ENCODE assay signal across 8 cellular contexts in genomic region chr1:145961109-145961424, GRCh38. TPM values are rescaled to one million over a fixed set of nuclear protein-coding genes. Genes with fewer than 3 reads are reported as not detected.
DNase-seq lines count a peak whose midpoint lies in the region; ATAC-seq and TF ChIP-seq lines count a peak whose summit lies in the region.

No MANE protein-coding gene starts in this region.

- H3K27me3 ChIP-seq in GM06990 (replicated peaks; ENCODE audit: control insufficient read depth, insufficient read depth, low read length), result no peaks in the 10 kb centered on the region

- no peaks in the 10 kb centered on the region for H3K27me3 Mint-ChIP-seq in T-cell
- peaks cover 72% of the 10 kb centered on the region for H3K27me3 Mint-ChIP-seq in progenitor cell of endocrine pancreas

- H3K4me3 Mint-ChIP-seq in T-cell (peak overlapping the region; percentile 88 to 93 (median 92)), progenitor cell of endocrine pancreas (ENCODE audit: low read depth) (peak overlapping the region; percentile 83)

- H3K27ac Mint-ChIP-seq in T-cell, result peak overlapping the region; percentile 87 to 95
- no peak overlapping the region for H3K27ac Mint-ChIP-seq in progenitor cell of endocrine pancreas

- no peaks in the 10 kb centered on the region for H3K9me3 Mint-ChIP-seq in T-cell
- no peaks in the 10 kb centered on the region for H3K9me3 Mint-ChIP-seq in progenitor cell of endocrine pancreas (ENCODE audit: low read depth)

- no peaks in the 10 kb centered on the region for H3K36me3 ChIP-seq in GM06990 (ENCODE audit: control insufficient read depth, insufficient read depth, low read length)

- POLR2A ChIA-PET in T-cell (lab: Charles Lee), result interaction anchor here in 1 of 2 donors (2.0 kb wide), 1 partner anchor 34 kb away, joined by 4 read pairs; the partner anchor contains the start of gene RBM8A

- peaks cover 61 to 81% (median 72%) of the 10 kb centered on the region in 3 donors for H3K4me1 Mint-ChIP-seq in T-cell
- peaks cover 29% of the 10 kb centered on the region for H3K4me1 Mint-ChIP-seq in progenitor cell of endocrine pancreas (ENCODE audit: low read depth)

- H3K36me3 Mint-ChIP-seq in T-cell, result no peaks in the 10 kb centered on the region
- no peaks in the 10 kb centered on the region for H3K36me3 Mint-ChIP-seq in progenitor cell of endocrine pancreas (ENCODE audit: insufficient read depth)

- TF ChIP-seq CTCF in GM06990 (IDR thresholded peaks at IDR 0.05; ENCODE audit: insufficient read depth, low read length, poor library complexity, severe bottlenecking) (no peak), fibroblast of mammary gland (conservative IDR thresholded peaks at IDR 0.05; ENCODE audit: control insufficient read depth, insufficient read depth, low read depth, low read length) (no peak), progenitor cell of endocrine pancreas (IDR thresholded peaks at IDR 0.05; ENCODE audit: unreplicated experiment) (no peak)

- CTCF ChIA-PET in T-cell (lab: Charles Lee), result interaction anchor here in 1 of 2 donors (0.6 kb wide), 1 partner anchor 38 kb away, joined by 3 read pairs; no protein-coding TSS in a partner anchor

- H3K4me3 ChIP-seq in GM06990 (replicated peaks; ENCODE audit: low read depth, low read length) (peak overlapping the region; percentile 58), fibroblast of mammary gland (ENCODE audit: control insufficient read depth, low read depth, low read length) (peak overlapping the region; percentile 85)

- DNase-seq in GM06990 (ENCODE audit: extremely low read depth, insufficient read length), result no peak
- no peak for DNase-seq in T-cell
- DNase-seq in fibroblast of mammary gland (ENCODE audit: low read depth), result no peak
- no peak for DNase-seq in progenitor cell of endocrine pancreas (ENCODE audit: low spot score, unreplicated experiment)
- no peak for DNase-seq in NK-92 (lab: John Stamatoyannopoulos, UW; ENCODE audit: unreplicated experiment)
- DNase-seq in HT-29 (ENCODE audit: low spot score), result no peak
- no peak for DNase-seq in SW480 (ENCODE audit: low spot score)

- ATAC-seq in T-cell (replicated peaks in 1 of 4) (no peak), HG02840 (IDR thresholded peaks at IDR 0.05; ENCODE audit: low FRiP score, unreplicated experiment) (no peak)

RNA-seq across cellular contexts. Expression of gene LIX1L, which starts 3.2 kb away (rescaled TPM):
- total RNA-seq in T-cell (10 to 100 TPM; 43.4 to 74.4 (median 64.2) TPM), progenitor cell of endocrine pancreas (4.2 and 4.5 TPM in 2 replicates)
- 2.5 and 3.0 TPM in 2 replicates for total RNA-seq in HT-29 (2014; rRNA removed; shearing (Covaris generic))

RNA-seq across cellular contexts. Expression of gene ANKRD34A, which starts 3.3 kb away (rescaled TPM):
- 1 to 10 TPM in 3 of 5 donors, under 1 TPM in 2; 0.68 to 3.5 (median 1.7) TPM for total RNA-seq in T-cell
- 0.22 TPM in 1 of 2 replicates, not detected in the other for total RNA-seq in progenitor cell of endocrine pancreas
- 0.20 and 1.9 TPM in 2 replicates for total RNA-seq in HT-29 (2014; rRNA removed; shearing (Covaris generic))

RNA-seq across cellular contexts. Expression of gene POLR3GL, which starts 3.4 kb away (rescaled TPM):
- total RNA-seq in T-cell (10 to 100 TPM; 30.9 to 41.7 (median 38.3) TPM), progenitor cell of endocrine pancreas (12.8 and 13.7 TPM in 2 replicates)
- 7.1 and 7.4 TPM in 2 replicates for total RNA-seq in HT-29 (2014; rRNA removed; shearing (Covaris generic))

RNA-seq across cellular contexts. Expression of gene RBM8A, which starts 33.8 kb away (rescaled TPM):
- 100 to 1,000 TPM; 124 to 153 (median 130) TPM for total RNA-seq in T-cell
- total RNA-seq in progenitor cell of endocrine pancreas, result 163 and 173 TPM in 2 replicates
- 88.3 and 93.5 TPM in 2 replicates for total RNA-seq in HT-29 (2014; rRNA removed; shearing (Covaris generic))

RNA-seq across cellular contexts. Expression of gene TXNIP, which starts 35.3 kb away (rescaled TPM):
- total RNA-seq in T-cell, result 1,000 to 10,000 TPM in 1 of 5 donors, 100 to 1,000 TPM in 4; 721 to 2,117 (median 773) TPM
- 38.1 and 38.8 TPM in 2 replicates for total RNA-seq in progenitor cell of endocrine pancreas
- total RNA-seq in HT-29 (2014; rRNA removed; shearing (Covaris generic)), result 30.1 and 46.6 TPM in 2 replicates
